In the genomic region with DNA sequence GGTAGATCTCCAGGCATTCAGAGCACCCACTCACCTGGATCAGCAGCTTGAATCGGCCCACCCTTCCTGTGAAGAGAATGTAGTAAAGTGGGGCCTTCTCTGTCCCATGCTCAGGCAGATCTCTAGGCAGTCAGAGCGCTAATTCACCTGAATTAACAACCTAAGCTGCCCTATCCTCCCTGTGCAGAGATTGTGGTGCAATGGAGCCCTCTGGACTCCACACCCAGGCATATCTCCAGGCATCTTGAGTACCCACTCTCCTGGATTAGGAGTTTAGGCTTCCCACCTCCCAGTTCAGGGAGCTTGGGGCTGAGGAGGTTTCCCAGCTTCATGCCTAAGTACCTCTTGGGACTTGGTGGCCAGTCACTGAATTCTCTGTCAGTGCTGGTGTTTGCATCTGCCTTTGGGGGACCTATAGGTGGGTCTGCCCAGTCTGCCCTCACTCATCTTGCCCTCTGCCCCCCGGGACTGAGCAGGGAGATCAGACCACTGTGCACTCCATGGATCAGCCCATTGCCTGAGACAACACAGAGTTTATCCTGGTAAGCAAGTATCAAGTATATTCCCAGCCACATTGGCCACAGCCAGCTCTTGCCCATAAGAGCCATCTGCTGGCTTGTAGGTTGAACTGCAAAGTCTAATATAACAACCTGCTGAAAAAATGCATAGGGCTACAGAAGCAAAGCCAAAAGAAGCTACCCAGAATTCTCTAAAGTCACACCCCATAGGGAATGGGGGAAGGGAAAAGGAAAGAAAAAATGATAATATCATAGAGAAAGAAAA, we compare ENCODE assay signal across 13 cellular contexts.
DNase-seq lines count a peak whose midpoint lies in the region; ATAC-seq and TF ChIP-seq lines count a peak whose summit lies in the region.
"Had no signal": no experiment of that assay in that cellular context is flagged by ENCODE, and none has a peak within 500 bp of the region (broad histone marks: within the 10 kb centered on the region; RNA-seq: fewer than 3 reads in every experiment).

No MANE protein-coding gene starts in this region.

- no peak overlapping the region for H2AK5ac ChIP-seq in H9 (ENCODE audit: insufficient read length, low read length)

- H4K5ac ChIP-seq in H9 (ENCODE audit: insufficient read length, low read depth, low read length), result no peak overlapping the region

- H3K4me3 ChIP-seq in PC-3 (ENCODE audit: low read length), result no peak overlapping the region

- H3K4me1 ChIP-seq in H9 (ENCODE audit: insufficient read depth, low read length), result no peaks in the 10 kb centered on the region
- H3K4me1 ChIP-seq in PC-3 (ENCODE audit: insufficient read depth, low read length), result no peaks in the 10 kb centered on the region

- BruUV-seq in PC-3 (replicated peaks; lab: Mats Ljungman, UMichigan), result no TSS peak

- H3T11ph ChIP-seq in H9 (ENCODE audit: low read length), result no peak overlapping the region

- no peaks in the 10 kb centered on the region for H3K36me3 ChIP-seq in PC-3 (ENCODE audit: low read depth, low read length)

- peaks cover 0 to 2% of the 10 kb centered on the region in 2 experiments; a peak in 1 of 4 replicates for H3K4me1 Mint-ChIP-seq in H9
- no peaks in the 10 kb centered on the region for H3K4me1 Mint-ChIP-seq in stimulated activated effector memory CD8-positive, alpha-beta T cell treated with anti-CD3 and anti-CD28 coated beads, Interleukin-12 subunit alpha, Interleukin-12 subunit beta, amount 100 ng/mL, for 72 hours
- H3K4me1 Mint-ChIP-seq in activated CD8-positive, alpha-beta T cell treated with anti-CD3 and anti-CD28 coated beads for 36 hours (ENCODE audit: low read depth), result no peaks in the 10 kb centered on the region

- H2BK120ac ChIP-seq in H9 (ENCODE audit: low read depth, low read length, poor library complexity, severe bottlenecking), result no peak overlapping the region

- H3K4me3 Mint-ChIP-seq in H9, result no peak overlapping the region
- no peak overlapping the region for H3K4me3 Mint-ChIP-seq in stimulated activated effector memory CD8-positive, alpha-beta T cell treated with anti-CD3 and anti-CD28 coated beads, Interleukin-12 subunit alpha, Interleukin-12 subunit beta, amount 100 ng/mL, for 72 hours
- no peak overlapping the region for H3K4me3 Mint-ChIP-seq in activated CD8-positive, alpha-beta T cell treated with anti-CD3 and anti-CD28 coated beads for 36 hours
- H3K4me3 Mint-ChIP-seq: activated CD8-positive, alpha-beta T cell treated with anti-CD3 and anti-CD28 coated beads, Interleukin-2, amount 10 ng/mL, durations not matched to agents 7 days and 5 days had no signal

- no peak overlapping the region for H2BK12ac ChIP-seq in H9 (ENCODE audit: insufficient read length, low read depth, low read length)

- peaks cover 29 to 68% of the 10 kb centered on the region in 2 experiments for H3K9me3 Mint-ChIP-seq in H9
- H3K9me3 Mint-ChIP-seq in stimulated activated effector memory CD8-positive, alpha-beta T cell treated with anti-CD3 and anti-CD28 coated beads, Interleukin-12 subunit alpha, Interleukin-12 subunit beta, amount 100 ng/mL, for 72 hours, result peaks cover 6% of the 10 kb centered on the region
- H3K9me3 Mint-ChIP-seq in activated CD8-positive, alpha-beta T cell treated with anti-CD3 and anti-CD28 coated beads for 36 hours, result peaks cover 5% of the 10 kb centered on the region

- H2BK20ac ChIP-seq in H9 (ENCODE audit: low read depth, low read length, poor library complexity, severe bottlenecking), result no peak overlapping the region

- H3K79me2 ChIP-seq in H9 (ENCODE audit: insufficient read depth, low read length), result no peaks in the 10 kb centered on the region
- no peaks in the 10 kb centered on the region for H3K79me2 ChIP-seq in PC-3 (ENCODE audit: low read length)

- POLR2A ChIA-PET in PC-3 (lab: Charles Lee; ENCODE audit: unreplicated experiment), result no interaction called here
- POLR2A ChIA-PET in activated CD8-positive, alpha-beta T cell treated with anti-CD3 and anti-CD28 coated beads for 36 hours (lab: Charles Lee), result no interaction called here

- peak; percentile 61 for TF ChIP-seq CTCF in H9 (conservative IDR thresholded peaks at IDR 0.05)
- peak; percentile 47; the same call in 1 of the 2 replicates for TF ChIP-seq CTCF in PC-3 (conservative IDR thresholded peaks at IDR 0.05; ENCODE audit: low read depth, low read length)
- TF ChIP-seq CTCF in activated CD8-positive, alpha-beta T cell treated with anti-CD3 and anti-CD28 coated beads for 36 hours (IDR thresholded peaks at IDR 0.05), result no peak

- no peaks in the 10 kb centered on the region for H3K9me3 ChIP-seq in H9 (ENCODE audit: control insufficient read depth, low read depth, low read length)
- no peaks in the 10 kb centered on the region for H3K9me3 ChIP-seq in PC-3 (ENCODE audit: low read length)

- H4K8ac ChIP-seq in H9 (replicated peaks; ENCODE audit: insufficient read length, low read depth, low read length), result no peak overlapping the region

- H3K23ac ChIP-seq in H9 (ENCODE audit: insufficient read length, low read depth, low read length), result no peak overlapping the region

- no peak overlapping the region for H4K91ac ChIP-seq in H9 (ENCODE audit: insufficient read length, low read depth, low read length)

- no peak overlapping the region for H2BK5ac ChIP-seq in H9 (ENCODE audit: insufficient read length, low read length)

- no peak overlapping the region for H3K27ac ChIP-seq in H9 (ENCODE audit: insufficient read length, low read depth, low read length)
- H3K27ac ChIP-seq in PC-3 (ENCODE audit: low read length), result no peak overlapping the region

- no CpG with 5 or more reads among the region's 3 CpGs for WGBS in H9 (ENCODE audit: extremely low coverage, insufficient read length, low lambda C conversion rate)

- CTCF ChIA-PET in PC-3 (lab: Charles Lee), result interaction anchor here (0.6 kb wide), 1 partner anchor 512 kb away, joined by 3 read pairs; no protein-coding TSS in a partner anchor
- CTCF ChIA-PET in activated CD8-positive, alpha-beta T cell treated with anti-CD3 and anti-CD28 coated beads for 36 hours (lab: Charles Lee), result no interaction called here

- H3K79me1 ChIP-seq in H9 (ENCODE audit: insufficient read depth, low read depth, low read length, poor library complexity, severe bottlenecking), result no peaks in the 10 kb centered on the region

- H3K4me2 ChIP-seq in H9 (ENCODE audit: insufficient read depth, insufficient read length, low read length) (no peak overlapping the region), PC-3 (ENCODE audit: low read length) (no peak overlapping the region)

- no peaks in the 10 kb centered on the region for H3F3A ChIP-seq in PC-3 (ENCODE audit: low read length, unreplicated experiment)

- peaks cover 4 to 6% (median 5%) of the 10 kb centered on the region in 3 experiments; a peak in 4 of 7 replicates for H3K36me3 Mint-ChIP-seq in H9 (ENCODE audit: insufficient read depth in 1 of 3, low read depth in 3 of 3)
- no peaks in the 10 kb centered on the region for H3K36me3 Mint-ChIP-seq in stimulated activated effector memory CD8-positive, alpha-beta T cell treated with anti-CD3 and anti-CD28 coated beads, Interleukin-12 subunit alpha, Interleukin-12 subunit beta, amount 100 ng/mL, for 72 hours
- no peaks in the 10 kb centered on the region for H3K36me3 Mint-ChIP-seq in activated CD8-positive, alpha-beta T cell treated with anti-CD3 and anti-CD28 coated beads for 36 hours (ENCODE audit: low read depth)

- H3K27me3 ChIP-seq in H9 (ENCODE audit: insufficient read depth, low read length) (no peaks in the 10 kb centered on the region), PC-3 (ENCODE audit: low read length) (no peaks in the 10 kb centered on the region)

- no peak overlapping the region for H3K56ac ChIP-seq in H9 (ENCODE audit: insufficient read length, low read depth, low read length)

- no peak overlapping the region for H2BK15ac ChIP-seq in H9 (ENCODE audit: low read depth, low read length)

- H3K9ac ChIP-seq in H9 (ENCODE audit: extremely low read depth, insufficient read length, low read length) (no peak overlapping the region), PC-3 (ENCODE audit: low read length) (no peak overlapping the region)

- ATAC-seq in PC-3, result no peak
- no peak for ATAC-seq in HG03175 (IDR thresholded peaks at IDR 0.05; ENCODE audit: unreplicated experiment)
- no peak for ATAC-seq in stimulated activated effector memory CD8-positive, alpha-beta T cell treated with anti-CD3 and anti-CD28 coated beads, Interleukin-12 subunit alpha, Interleukin-12 subunit beta, amount 100 ng/mL, for 72 hours
- no peak for ATAC-seq in activated CD8-positive, alpha-beta T cell treated with anti-CD3 and anti-CD28 coated beads for 36 hours
- ATAC-seq: activated CD8-positive, alpha-beta T cell treated with anti-CD3 and anti-CD28 coated beads, Interleukin-2, amount 10 ng/mL, durations not matched to agents 7 days and 5 days; left ventricle myocardium superior had no signal

- no peak overlapping the region for H3K14ac ChIP-seq in H9 (ENCODE audit: insufficient read depth, low read length)

- H3K18ac ChIP-seq in H9 (ENCODE audit: insufficient read length, low read depth, low read length), result no peak overlapping the region

- no peak overlapping the region for H3K4ac ChIP-seq in H9 (ENCODE audit: low read depth, low read length)

- peak; percentile 6 for DNase-seq in COLO829 (ENCODE audit: low spot score)
- peak; percentile 34 for DNase-seq in H9
- peak; percentile 27 for DNase-seq in PC-3
- DNase-seq in iPS-NIHi7 (ENCODE audit: extremely low spot score), result peak; percentile 43
- no peak for DNase-seq in stimulated activated effector memory CD8-positive, alpha-beta T cell treated with anti-CD3 and anti-CD28 coated beads, Interleukin-12 subunit alpha, Interleukin-12 subunit beta, amount 100 ng/mL, for 72 hours (ENCODE audit: low spot score in 2 of 2)
- DNase-seq in activated effector memory CD4-positive, alpha-beta T cell treated with Interleukin-2 at 50 U/mL for 16 hours, result no peak
- DNase-seq in activated CD8-positive, alpha-beta T cell treated with anti-CD3 and anti-CD28 coated beads for 36 hours, result no peak
- DNase-seq: activated CD8-positive, alpha-beta T cell treated with anti-CD3 and anti-CD28 coated beads, Interleukin-2, amount 10 ng/mL, durations not matched to agents 7 days and 5 days; DMS153; HCEC 1CT; left ventricle myocardium superior; stimulated activated CD4-positive, alpha-beta T cell treated with anti-CD3 and anti-CD28 coated beads, Interleukin-2, amount 100 ng/mL, for 24 hours had no signal

- H4K20me1 ChIP-seq in H9 (ENCODE audit: control insufficient read depth, insufficient read depth, insufficient read length) (no peaks in the 10 kb centered on the region), PC-3 (ENCODE audit: low read length) (no peaks in the 10 kb centered on the region)

- intact Hi-C loops in PC-3 (cut with micrococcal nuclease), result no loop called here
- intact Hi-C loops in activated CD8-positive, alpha-beta T cell treated with anti-CD3 and anti-CD28 coated beads for 36 hours (cut with micrococcal nuclease), result no loop called here

- H3K9me2 ChIP-seq in PC-3 (replicated peaks; ENCODE audit: low read length), result no peaks in the 10 kb centered on the region

- no peak overlapping the region for H2AFZ ChIP-seq in H9 (ENCODE audit: low read length)
- no peak overlapping the region for H2AFZ ChIP-seq in PC-3 (ENCODE audit: low read length)

- no peaks in the 10 kb centered on the region for H3K23me2 ChIP-seq in H9 (ENCODE audit: insufficient read length, low read depth, low read length, poor library complexity, severe bottlenecking)

- H3K27ac Mint-ChIP-seq in H9, result 0 out of 7 replicates have a peak overlapping the region, but pooled peaks of 1 of the 3 experiments have one; percentile 9
- H3K27ac Mint-ChIP-seq in stimulated activated effector memory CD8-positive, alpha-beta T cell treated with anti-CD3 and anti-CD28 coated beads, Interleukin-12 subunit alpha, Interleukin-12 subunit beta, amount 100 ng/mL, for 72 hours, result no peak overlapping the region
- no peak overlapping the region for H3K27ac Mint-ChIP-seq in activated CD8-positive, alpha-beta T cell treated with anti-CD3 and anti-CD28 coated beads for 36 hours
- H3K27ac Mint-ChIP-seq: activated CD8-positive, alpha-beta T cell treated with anti-CD3 and anti-CD28 coated beads, Interleukin-2, amount 10 ng/mL, durations not matched to agents 7 days and 5 days had no signal

- H3K27me3 Mint-ChIP-seq in H9 (ENCODE audit: low read depth), result no peaks in the 10 kb centered on the region
- H3K27me3 Mint-ChIP-seq in activated CD8-positive, alpha-beta T cell treated with anti-CD3 and anti-CD28 coated beads for 36 hours, result no peaks in the 10 kb centered on the region

Comparison
In these comparisons a context has a peak if more than half of its experiments do, and no peak if none do; other contexts are left out.
1. DNase-seq: peak in COLO829 (single experiment), H9 (single experiment), PC-3 (single experiment) and iPS-NIHi7 (single experiment); none in stimulated activated effector memory CD8-positive, alpha-beta T cell treated with anti-CD3 and anti-CD28 coated beads, Interleukin-12 subunit alpha, Interleukin-12 subunit beta, amount 100 ng/mL, for 72 hours (0 of 2), activated effector memory CD4-positive, alpha-beta T cell treated with Interleukin-2 at 50 U/mL for 16 hours (single experiment) and activated CD8-positive, alpha-beta T cell treated with anti-CD3 and anti-CD28 coated beads for 36 hours (single experiment).